In genomic region chr14:22596354-22596879, GRCh38 we compare ENCODE assay signal across 1 cellular context.
TF ChIP-seq lines count a peak whose summit lies in the region.

No MANE protein-coding gene starts in this region.

TF ChIP-seq in HepG2, 621 proteins besides CTCF, POLR2A, EP300 and RAD21 (continues in another document):
- TF ChIP-seq JDP2 (CRISPR knock-in tag; IDR thresholded peaks at IDR 0.05; ENCODE audit: borderline replicate concordance) (no peak), ZNF230 (CRISPR knock-in tag; IDR thresholded peaks at IDR 0.05) (no peak), LRRFIP1 (CRISPR knock-in tag; conservative IDR thresholded peaks at IDR 0.05) (no peak), ZNF572 (CRISPR knock-in tag; IDR thresholded peaks at IDR 0.05) (no peak), ZSCAN12 (CRISPR knock-in tag; IDR thresholded peaks at IDR 0.05) (no peak), ZNF780A (CRISPR knock-in tag; IDR thresholded peaks at IDR 0.05) (no peak), U2AF2 (IDR thresholded peaks at IDR 0.05; ENCODE audit: low read depth, low read length) (no peak), AFF4 (CRISPR knock-in tag; IDR thresholded peaks at IDR 0.05) (no peak), ARHGAP35 (CRISPR knock-in tag; IDR thresholded peaks at IDR 0.05; ENCODE audit: borderline replicate concordance) (0 out of 2 replicates have a peak, but pooled peaks have one; percentile 0), ZNF264 (CRISPR knock-in tag; IDR thresholded peaks at IDR 0.05) (no peak), PAXIP1 (CRISPR knock-in tag; conservative IDR thresholded peaks at IDR 0.05) (no peak), ZMAT3 (CRISPR knock-in tag; conservative IDR thresholded peaks at IDR 0.05) (no peak), ZBED4 (CRISPR knock-in tag; IDR thresholded peaks at IDR 0.05; ENCODE audit: borderline replicate concordance) (no peak), ZFX (CRISPR knock-in tag; IDR thresholded peaks at IDR 0.05; ENCODE audit: low read depth) (no peak), KLF6 (CRISPR knock-in tag; IDR thresholded peaks at IDR 0.05) (no peak), KDM5A (IDR thresholded peaks at IDR 0.05; ENCODE audit: borderline replicate concordance, low read length) (no peak), TRIM24 (CRISPR knock-in tag; IDR thresholded peaks at IDR 0.05) (no peak), SNAPC2 (CRISPR knock-in tag; IDR thresholded peaks at IDR 0.05) (no peak), GMEB1 (CRISPR knock-in tag; IDR thresholded peaks at IDR 0.05; ENCODE audit: borderline replicate concordance) (no peak), HNF4A (CRISPR knock-in tag; IDR thresholded peaks at IDR 0.05) (0 out of 2 replicates have a peak, but pooled peaks have one; percentile 17), HIVEP1 (CRISPR knock-in tag; IDR thresholded peaks at IDR 0.05) (0 out of 2 replicates have a peak, but pooled peaks have one; percentile 12), MED8 (CRISPR knock-in tag; IDR thresholded peaks at IDR 0.05; ENCODE audit: insufficient replicate concordance) (peak; percentile 26), ZNF263 (CRISPR knock-in tag; IDR thresholded peaks at IDR 0.05) (no peak), MYC (CRISPR knock-in tag; IDR thresholded peaks at IDR 0.05; ENCODE audit: borderline replicate concordance) (no peak), SALL2 (CRISPR knock-in tag; IDR thresholded peaks at IDR 0.05) (no peak), ZNF710 (CRISPR knock-in tag; IDR thresholded peaks at IDR 0.05; ENCODE audit: borderline replicate concordance) (no peak), ETV5 (CRISPR knock-in tag; IDR thresholded peaks at IDR 0.05; ENCODE audit: borderline replicate concordance) (no peak), SNAI1 (CRISPR knock-in tag; IDR thresholded peaks at IDR 0.05; ENCODE audit: borderline replicate concordance) (0 out of 2 replicates have a peak, but pooled peaks have one; percentile 73), MLLT10 (CRISPR knock-in tag; IDR thresholded peaks at IDR 0.05) (no peak), SMAD9 (CRISPR knock-in tag; IDR thresholded peaks at IDR 0.05) (no peak), ZNF720 (CRISPR knock-in tag; IDR thresholded peaks at IDR 0.05) (no peak), ZNF576 (CRISPR knock-in tag; IDR thresholded peaks at IDR 0.05) (0 out of 2 replicates have a peak, but pooled peaks have one; percentile 51), IKZF1 (IDR thresholded peaks at IDR 0.05) (no peak), ZBTB4 (CRISPR knock-in tag; IDR thresholded peaks at IDR 0.05; ENCODE audit: borderline replicate concordance) (no peak), ZIK1 (CRISPR knock-in tag; IDR thresholded peaks at IDR 0.05; ENCODE audit: borderline replicate concordance, low read depth) (no peak), GATAD1 (CRISPR knock-in tag; IDR thresholded peaks at IDR 0.05) (no peak), NFATC3 (CRISPR knock-in tag; IDR thresholded peaks at IDR 0.05) (0 out of 2 replicates have a peak, but pooled peaks have one; percentile 18), ZBTB42 (CRISPR knock-in tag; IDR thresholded peaks at IDR 0.05) (no peak), MEF2D (CRISPR knock-in tag; IDR thresholded peaks at IDR 0.05) (no peak)
